Comparison of ENCODE assay signal across 23 cellular contexts in the genomic region with DNA sequence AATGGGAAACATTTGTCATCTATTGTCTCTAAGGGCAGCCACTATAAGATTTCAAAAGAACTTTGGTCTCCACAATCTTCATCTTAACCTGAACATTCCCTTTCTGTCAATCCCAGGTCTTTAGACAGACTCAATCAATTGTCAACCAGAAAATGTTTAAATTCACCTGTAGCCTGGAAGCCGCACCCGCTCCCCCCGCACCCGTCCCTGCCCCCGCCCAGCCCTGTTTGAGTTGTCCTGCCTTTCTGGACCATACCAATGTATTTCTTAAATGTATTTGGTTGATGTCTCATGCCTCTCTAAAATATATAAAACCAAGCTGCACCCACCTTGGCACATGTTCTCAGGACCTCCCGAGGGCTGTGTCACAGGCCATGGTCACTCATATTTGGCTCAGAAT.
DNase-seq lines count a peak whose midpoint lies in the region; ATAC-seq and TF ChIP-seq lines count a peak whose summit lies in the region.
"Had no signal": no experiment of that assay in that cellular context is flagged by ENCODE, and none has a peak within 500 bp of the region (broad histone marks: within the 10 kb centered on the region; RNA-seq: fewer than 3 reads in every experiment).

No MANE protein-coding gene starts in this region.

- H3K27me3 ChIP-seq in GM23338 (ENCODE audit: insufficient read depth): no peaks in the 10 kb centered on the region
- H3K27me3 ChIP-seq in HAP-1 (ENCODE audit: low read depth): no peaks in the 10 kb centered on the region
- no peaks in the 10 kb centered on the region for H3K27me3 ChIP-seq in mesendoderm (ENCODE audit: insufficient read depth, low read length, poor library complexity)
- H3K27me3 ChIP-seq in right atrium auricular region: no peaks in the 10 kb centered on the region
- H3K27me3 ChIP-seq: BLaER1 treated with 17β-estradiol and CSF1 and Interleukin-3, amounts not matched to agents 10 nM and 100 nM had no signal

- H3F3A ChIP-seq in GM23338 (replicated peaks; ENCODE audit: low read depth): no peaks in the 10 kb centered on the region

- no peaks in the 10 kb centered on the region for H3K9me3 ChIP-seq in HAP-1
- no peaks in the 10 kb centered on the region for H3K9me3 ChIP-seq in right atrium auricular region
- H3K9me3 ChIP-seq: A549 had no signal

- no peak overlapping the region for H3K27ac Mint-ChIP-seq in GM23338
- H3K27ac Mint-ChIP-seq: B cell; CD4-positive, alpha-beta T cell; CD8-positive, alpha-beta T cell had no signal

- H3K9me3 Mint-ChIP-seq in GM23338: peaks cover 7% of the 10 kb centered on the region
- H3K9me3 Mint-ChIP-seq: CD4-positive, alpha-beta T cell had no signal

- H3K27ac ChIP-seq in GM23338 (ENCODE audit: low read depth) (no peak overlapping the region), mesendoderm (ENCODE audit: low read depth, low read length) (peak overlapping the region; percentile 81), right atrium auricular region (no peak overlapping the region)
- H3K27ac ChIP-seq: 22Rv1, A549, C4-2B had no signal

- in situ Hi-C loops in HAP-1 (cut with MboI; ENCODE audit: low sequenced_read_pairs): no loop called here

- H2AFZ ChIP-seq in GM23338: 0 out of 2 replicates have a peak overlapping the region, but pooled peaks have one; percentile 8

- DNase-seq in GM23338 (ENCODE audit: low spot score): no peak
- peak; percentile 57 to 83 for DNase-seq in HAP-1 (ENCODE audit: low spot score in 2 of 2)
- DNase-seq in mesendoderm: peak; percentile 40
- no peak for DNase-seq in right atrium auricular region (ENCODE audit: low spot score)
- DNase-seq: AML-193; CD4-positive, alpha-beta T cell; CD8-positive, alpha-beta T cell; COR-L47; DMS 273 treated with DMSO at 0.1 percent for 48 hours; DMS153; DMS53; DMS79; DND-41; EL; GDM1 had no signal

- H3K36me3 ChIP-seq in GM23338 (ENCODE audit: insufficient read depth) (no peaks in the 10 kb centered on the region), HAP-1 (replicated peaks) (no peaks in the 10 kb centered on the region), mesendoderm (ENCODE audit: control insufficient read depth, insufficient read depth, low read length) (no peaks in the 10 kb centered on the region), right atrium auricular region (no peaks in the 10 kb centered on the region)
- H3K36me3 ChIP-seq: BLaER1 treated with 17β-estradiol and CSF1 and Interleukin-3, amounts not matched to agents 10 nM and 100 nM had no signal

- no peak for TF ChIP-seq CTCF in GM23338 (conservative IDR thresholded peaks at IDR 0.05; ENCODE audit: low read depth in 2 of 2)
- no peak for TF ChIP-seq CTCF in right atrium auricular region (IDR thresholded peaks at IDR 0.05)

- H3K36me3 Mint-ChIP-seq in GM23338 (ENCODE audit: low read depth): peaks cover 8% of the 10 kb centered on the region; the same call in 2 of the 3 replicates
- H3K36me3 Mint-ChIP-seq: CD8-positive, alpha-beta T cell had no signal

- no peak overlapping the region for H3K56ac ChIP-seq in mesendoderm (ENCODE audit: low read length)

- H3K79me1 ChIP-seq in mesendoderm (ENCODE audit: low read length): no peaks in the 10 kb centered on the region

- ATAC-seq in GM23338 (no peak), GM21526 (IDR thresholded peaks at IDR 0.05; ENCODE audit: low FRiP score, unreplicated experiment) (no peak), GM21423 (IDR thresholded peaks at IDR 0.05; ENCODE audit: unreplicated experiment) (no peak)
- ATAC-seq: A549; CD8-positive, alpha-beta T cell; GM12878 had no signal

- no peak overlapping the region for H2BK15ac ChIP-seq in mesendoderm (replicated peaks; ENCODE audit: low read depth)

- H4K8ac ChIP-seq in mesendoderm (ENCODE audit: low read depth, low read length): no peak overlapping the region

- H3K4me1 Mint-ChIP-seq in GM23338: peaks cover 22% of the 10 kb centered on the region
- H3K4me1 Mint-ChIP-seq: B cell had no signal

- peaks cover 7% of the 10 kb centered on the region for H3K9me2 ChIP-seq in GM23338 (ENCODE audit: insufficient read depth)

- peak overlapping the region; percentile 60 for H3K18ac ChIP-seq in mesendoderm (ENCODE audit: low read length)

- H3K9ac ChIP-seq in mesendoderm (ENCODE audit: low read length): no peak overlapping the region
- H3K9ac ChIP-seq: BLaER1 treated with 17β-estradiol and CSF1 and Interleukin-3, amounts not matched to agents 10 nM and 100 nM had no signal

- H2BK5ac ChIP-seq in mesendoderm (ENCODE audit: low read length): no peak overlapping the region

- H3K4ac ChIP-seq in mesendoderm (ENCODE audit: low read depth, low read length): no peak overlapping the region

- no CpG with 5 or more reads among the region's 6 CpGs for WGBS in mesendoderm (ENCODE audit: extremely low coverage, insufficient coverage, low lambda C conversion rate)

- H3K4me3 ChIP-seq in GM23338 (no peak overlapping the region), HAP-1 (no peak overlapping the region), mesendoderm (ENCODE audit: low read length) (no peak overlapping the region), right atrium auricular region (no peak overlapping the region)
- H3K4me3 ChIP-seq: A549; BLaER1 treated with 17β-estradiol and CSF1 and Interleukin-3, amounts not matched to agents 10 nM and 100 nM; GM12878 had no signal

- no peak overlapping the region for H3K23ac ChIP-seq in mesendoderm (ENCODE audit: low read length)

- no peak overlapping the region for H3K4me3 Mint-ChIP-seq in GM23338
- H3K4me3 Mint-ChIP-seq: B cell; CD4-positive, alpha-beta T cell; CD8-positive, alpha-beta T cell had no signal

- no peaks in the 10 kb centered on the region for H4K20me1 ChIP-seq in GM23338 (replicated peaks; ENCODE audit: insufficient read depth)
- H4K20me1 ChIP-seq: BLaER1 treated with 17β-estradiol and CSF1 and Interleukin-3, amounts not matched to agents 10 nM and 100 nM had no signal

- no peak overlapping the region for H2AK5ac ChIP-seq in mesendoderm (ENCODE audit: low read length)

- H2BK120ac ChIP-seq in mesendoderm (ENCODE audit: low read depth, low read length): no peak overlapping the region

- H3K79me2 ChIP-seq in GM23338 (replicated peaks; ENCODE audit: insufficient read depth): no peaks in the 10 kb centered on the region
- H3K79me2 ChIP-seq in mesendoderm (ENCODE audit: control insufficient read depth, insufficient read depth, low read length): no peaks in the 10 kb centered on the region

- H3K4me1 ChIP-seq in GM23338 (ENCODE audit: insufficient read depth) (peaks cover 30% of the 10 kb centered on the region; the same call in 1 of the 2 replicates), HAP-1 (peaks cover 20% of the 10 kb centered on the region), mesendoderm (ENCODE audit: control insufficient read depth, low read depth, low read length) (peaks cover 2% of the 10 kb centered on the region), right atrium auricular region (no peaks in the 10 kb centered on the region)
- H3K4me1 ChIP-seq: A549 had no signal

- H3K27me3 Mint-ChIP-seq in GM23338 (ENCODE audit: insufficient read depth, low read depth, poor library complexity): peaks cover 4% of the 10 kb centered on the region
- H3K27me3 Mint-ChIP-seq: CD4-positive, alpha-beta T cell had no signal

- H3K4me2 ChIP-seq in GM23338 (no peak overlapping the region), mesendoderm (ENCODE audit: low read length) (no peak overlapping the region)
- H3K4me2 ChIP-seq: A549 had no signal

- no peak overlapping the region for H4K5ac ChIP-seq in mesendoderm (ENCODE audit: low read length)

TF ChIP-seq in GM23338, 12 proteins besides CTCF, POLR2A, EP300 and RAD21 (continues in another document):
- TF ChIP-seq ETS1 (IDR thresholded peaks at IDR 0.05) (no peak), ZNF331 (CRISPR knock-in tag; IDR thresholded peaks at IDR 0.05; ENCODE audit: low read depth) (no peak), CREB1 (CRISPR knock-in tag; IDR thresholded peaks at IDR 0.05; ENCODE audit: low read depth) (no peak), EZH2phosphoT487 (IDR thresholded peaks at IDR 0.05; ENCODE audit: unreplicated experiment) (no peak), EZH2 (IDR thresholded peaks at IDR 0.05; ENCODE audit: low read depth, unreplicated experiment) (no peak), STAT1 (IDR thresholded peaks at IDR 0.05; ENCODE audit: unreplicated experiment) (no peak), POLR2AphosphoS5 (IDR thresholded peaks at IDR 0.05; ENCODE audit: low read depth) (no peak), ZNF114 (CRISPR knock-in tag; IDR thresholded peaks at IDR 0.05) (no peak)
- TF ChIP-seq, protein P1, sequence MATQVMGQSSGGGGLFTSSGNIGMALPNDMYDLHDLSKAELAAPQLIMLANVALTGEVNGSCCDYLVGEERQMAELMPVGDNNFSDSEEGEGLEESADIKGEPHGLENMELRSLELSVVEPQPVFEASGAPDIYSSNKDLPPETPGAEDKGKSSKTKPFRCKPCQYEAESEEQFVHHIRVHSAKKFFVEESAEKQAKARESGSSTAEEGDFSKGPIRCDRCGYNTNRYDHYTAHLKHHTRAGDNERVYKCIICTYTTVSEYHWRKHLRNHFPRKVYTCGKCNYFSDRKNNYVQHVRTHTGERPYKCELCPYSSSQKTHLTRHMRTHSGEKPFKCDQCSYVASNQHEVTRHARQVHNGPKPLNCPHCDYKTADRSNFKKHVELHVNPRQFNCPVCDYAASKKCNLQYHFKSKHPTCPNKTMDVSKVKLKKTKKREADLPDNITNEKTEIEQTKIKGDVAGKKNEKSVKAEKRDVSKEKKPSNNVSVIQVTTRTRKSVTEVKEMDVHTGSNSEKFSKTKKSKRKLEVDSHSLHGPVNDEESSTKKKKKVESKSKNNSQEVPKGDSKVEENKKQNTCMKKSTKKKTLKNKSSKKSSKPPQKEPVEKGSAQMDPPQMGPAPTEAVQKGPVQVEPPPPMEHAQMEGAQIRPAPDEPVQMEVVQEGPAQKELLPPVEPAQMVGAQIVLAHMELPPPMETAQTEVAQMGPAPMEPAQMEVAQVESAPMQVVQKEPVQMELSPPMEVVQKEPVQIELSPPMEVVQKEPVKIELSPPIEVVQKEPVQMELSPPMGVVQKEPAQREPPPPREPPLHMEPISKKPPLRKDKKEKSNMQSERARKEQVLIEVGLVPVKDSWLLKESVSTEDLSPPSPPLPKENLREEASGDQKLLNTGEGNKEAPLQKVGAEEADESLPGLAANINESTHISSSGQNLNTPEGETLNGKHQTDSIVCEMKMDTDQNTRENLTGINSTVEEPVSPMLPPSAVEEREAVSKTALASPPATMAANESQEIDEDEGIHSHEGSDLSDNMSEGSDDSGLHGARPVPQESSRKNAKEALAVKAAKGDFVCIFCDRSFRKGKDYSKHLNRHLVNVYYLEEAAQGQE (IDR thresholded peaks at IDR 0.05; ENCODE audit: unreplicated experiment): no peak

Comparison
In these comparisons a context has a peak if more than half of its experiments do, and no peak if none do; other contexts are left out.
1. DNase-seq: peak in HAP-1 (2 of 2) and mesendoderm (single experiment); none in GM23338 (single experiment) and right atrium auricular region (single experiment).